ENCODE assay signal across 33 cellular contexts in genomic region chr16:5480796-5481195, GRCh38.
"Had no signal": no experiment of that assay in that cellular context is flagged by ENCODE, and none has a peak within 500 bp of the region (broad histone marks: within the 10 kb centered on the region; RNA-seq: fewer than 3 reads in every experiment).

No MANE protein-coding gene starts in this region.

- H3K36me3 ChIP-seq: MG63 had no signal

- H3K27ac ChIP-seq: KMS-11 had no signal

- H3K4me3 ChIP-seq: MG63 had no signal

- H3K9ac ChIP-seq: KMS-11 had no signal

- H3K4me2 ChIP-seq: KMS-11 had no signal

- H3K9me3 ChIP-seq: MG63 had no signal

- DNase-seq: Karpas-422, Kasumi-1, MG63, MM.1S, MV-4-11, NCI-H1048, NCI-H1092, NCI-H1092 treated with DMSO at 0.1 percent for 48 hours, NCI-H1105, NCI-H1105 treated with DMSO at 0.1 percent for 48 hours, NCI-H1417, NCI-H1417 treated with DMSO at 0.1 percent for 48 hours, NCI-H1436, NCI-H1436 treated with DMSO at 0.1 percent for 48 hours, NCI-H146, NCI-H1694, NCI-H1694 treated with DMSO at 0.1 percent for 48 hours, NCI-H187, NCI-H187 treated with DMSO at 0.1 percent for 48 hours, NCI-H1930, NCI-H2029, NCI-H2029 treated with DMSO at 0.1 percent for 48 hours, NCI-H2081, NCI-H2081 treated with DMSO at 0.1 percent for 48 hours, NCI-H2107, NCI-H2171, NCI-H2171 treated with DMSO at 0.1 percent for 48 hours, NCI-H226, NCI-H345, NCI-H446, NCI-H446 treated with DMSO at 0.1 percent for 48 hours, NCI-H510A had no signal
